8 cellular contexts compared by ENCODE assay signal in genomic region chr11:111735262-111736116, GRCh38. TPM values are rescaled to one million over a fixed set of nuclear protein-coding genes. Genes with fewer than 3 reads are reported as not detected.
DNase-seq lines count a peak whose midpoint lies in the region; ATAC-seq and TF ChIP-seq lines count a peak whose summit lies in the region.

No MANE protein-coding gene starts in this region.

- DNase-seq in COLO668 (lab: John Stamatoyannopoulos, UW; ENCODE audit: unreplicated experiment) (peak; percentile 58), NCI-H187 (lab: John Stamatoyannopoulos, UW) (peak; percentile 14 to 25), ascending aorta (ENCODE audit: low spot score in 2 of 2) (peak; percentile 47 to 95), left ventricle myocardium inferior (peak; percentile 73), prostate gland (ENCODE audit: low spot score) (no peak), SKM-1 treated with dmso at 0.1 percent for 144 hours (lab: John Stamatoyannopoulos, UW; ENCODE audit: unreplicated experiment) (no peak)

- peaks cover 41 to 76% of the 10 kb centered on the region in 2 donors for H3K4me1 ChIP-seq in ascending aorta
- H3K4me1 ChIP-seq in left ventricle myocardium inferior = peaks cover 82% of the 10 kb centered on the region
- H3K4me1 ChIP-seq in prostate gland (replicated peaks) = peaks cover 14% of the 10 kb centered on the region

- TF ChIP-seq POLR2A in prostate gland (IDR thresholded peaks at IDR 0.05) = no peak

- WGBS in prostate gland = 37% methylated on average over 19 of the region's 19 CpGs

- peak overlapping the region; percentile 29 to 55 for H3K4me3 ChIP-seq in ascending aorta
- peak overlapping the region; percentile 63 for H3K4me3 ChIP-seq in left ventricle myocardium inferior
- peak overlapping the region in 1 of 2 donors; percentile 12 for H3K4me3 ChIP-seq in prostate gland

- no peak for ATAC-seq in GM18870 (IDR thresholded peaks at IDR 0.05; ENCODE audit: unreplicated experiment)
- ATAC-seq in GM19023 (IDR thresholded peaks at IDR 0.05; ENCODE audit: unreplicated experiment) = no peak

- H3K27me3 ChIP-seq in ascending aorta = no peaks in the 10 kb centered on the region
- H3K27me3 ChIP-seq in left ventricle myocardium inferior (ENCODE audit: low read depth) = no peaks in the 10 kb centered on the region
- no peaks in the 10 kb centered on the region for H3K27me3 ChIP-seq in prostate gland (replicated peaks; ENCODE audit: insufficient read depth)

- H3K36me3 ChIP-seq in ascending aorta = peaks cover 0 to 3% of the 10 kb centered on the region in 2 donors
- H3K36me3 ChIP-seq in left ventricle myocardium inferior = peaks cover 6% of the 10 kb centered on the region
- H3K36me3 ChIP-seq in prostate gland = no peaks in the 10 kb centered on the region

- intact Hi-C loops in ascending aorta (cut with DNase I) = loop anchor here (1.0 to 10.0 kb wide), 2 partner anchors 133 to 411 kb away; partner anchors contain the start of gene SIK2
- intact Hi-C loops in left ventricle myocardium inferior (cut with micrococcal nuclease) = no loop called here
- intact Hi-C loops in prostate gland (cut with DNase I) = no loop called here

- TF ChIP-seq CTCF in ascending aorta (IDR thresholded peaks at IDR 0.05) = no peak
- no peak for TF ChIP-seq CTCF in left ventricle myocardium inferior (IDR thresholded peaks at IDR 0.05; ENCODE audit: borderline replicate concordance)
- TF ChIP-seq CTCF in prostate gland (IDR thresholded peaks at IDR 0.05) = no peak

- peak overlapping the region; percentile 91 to 97 for H3K27ac ChIP-seq in ascending aorta
- H3K27ac ChIP-seq in left ventricle myocardium inferior (replicated peaks) = peak overlapping the region; percentile 92
- H3K27ac ChIP-seq in prostate gland = peak overlapping the region; percentile 82 to 83

- H3K9me3 ChIP-seq in ascending aorta (no peaks in the 10 kb centered on the region), left ventricle myocardium inferior (replicated peaks) (no peaks in the 10 kb centered on the region), prostate gland (no peaks in the 10 kb centered on the region)

RNA-seq across cellular contexts. Expression of gene PPP2R1B, which starts 30.7 kb away (rescaled TPM):
- total RNA-seq in ascending aorta (7.7 TPM), left ventricle myocardium inferior (6.5 TPM), prostate gland (10 to 100 TPM; 15.4 to 41.4 TPM)

Comparison
In these comparisons a context has a peak if more than half of its experiments do, and no peak if none do; other contexts are left out.
1. DNase-seq: peak in COLO668 (single experiment), NCI-H187 (2 of 2), ascending aorta (2 of 2) and left ventricle myocardium inferior (single experiment); none in prostate gland (single experiment) and SKM-1 treated with dmso at 0.1 percent for 144 hours (single experiment).
2. Peak in every context shown above with its lines, with median percentiles within 50 percentile points of each other: H3K27ac ChIP-seq.